In the genomic region with DNA sequence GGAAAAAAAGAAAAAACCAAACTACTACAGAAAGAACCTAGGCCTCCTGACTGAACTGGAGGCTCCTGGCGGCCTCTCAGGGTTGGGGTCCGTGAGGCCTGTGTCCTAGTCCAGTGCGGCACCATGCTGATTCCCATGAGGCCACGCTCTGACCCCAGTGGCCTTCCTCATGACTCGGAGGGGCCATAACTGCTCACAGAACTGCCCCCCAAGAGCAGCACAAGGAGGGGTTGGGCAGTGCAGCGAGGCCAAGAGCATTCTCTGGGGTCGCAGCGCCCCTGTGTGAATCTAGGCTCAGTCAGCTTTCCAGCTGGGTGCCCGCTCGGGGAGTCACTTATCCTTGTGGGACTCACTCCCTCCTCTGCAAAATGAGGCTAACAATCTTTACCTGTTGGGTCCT, we compare ENCODE assay signal across 20 cellular contexts.
DNase-seq lines count a peak whose midpoint lies in the region; ATAC-seq, FAIRE-seq and TF ChIP-seq lines count a peak whose summit lies in the region.
"Had no signal": no experiment of that assay in that cellular context is flagged by ENCODE, and none has a peak within 500 bp of the region (broad histone marks: within the 10 kb centered on the region; RNA-seq: fewer than 3 reads in every experiment).

No MANE protein-coding gene starts in this region.

- no peaks in the 10 kb centered on the region for H3K9me2 ChIP-seq in hepatocyte (replicated peaks; ENCODE audit: insufficient read depth)

- H3K9me3 Mint-ChIP-seq in activated CD8-positive, alpha-beta T cell treated with anti-CD3 and anti-CD28 coated beads for 36 hours: no peaks in the 10 kb centered on the region
- no peaks in the 10 kb centered on the region for H3K9me3 Mint-ChIP-seq in activated CD8-positive, alpha-beta T cell treated with anti-CD3 and anti-CD28 coated beads, Interleukin-2, amount 10 ng/mL, durations not matched to agents 7 days and 5 days (ENCODE audit: insufficient read depth)
- H3K9me3 Mint-ChIP-seq: activated B cell treated with CpG ODN at 0.5 μM for 24 hours; brain; T-helper 1 cell treated with Interleukin-12 subunit alpha and Interleukin-12 subunit beta and Interleukin-4 antibody, amounts not matched to agents 30 μg/mL and 1 μg/mL, for 36 hours had no signal

- H2BK120ac ChIP-seq in H1 (replicated peaks; ENCODE audit: low read depth, low read length) (no peak overlapping the region), trophoblast cell (ENCODE audit: insufficient read depth, low read length, poor library complexity) (peak overlapping the region; percentile 45)

- H2BK12ac ChIP-seq in H1 (ENCODE audit: low read depth, low read length) (no peak overlapping the region), trophoblast cell (ENCODE audit: low read length) (no peak overlapping the region)

- no peak overlapping the region for H4K5ac ChIP-seq in H1 (ENCODE audit: insufficient read length, low read depth, low read length)

- ATAC-seq in activated CD8-positive, alpha-beta T cell treated with anti-CD3 and anti-CD28 coated beads for 36 hours: no peak
- no peak for ATAC-seq in activated CD8-positive, alpha-beta T cell treated with anti-CD3 and anti-CD28 coated beads, Interleukin-2, amount 10 ng/mL, durations not matched to agents 7 days and 5 days
- no peak for ATAC-seq in T-helper 17 cell
- no peak for ATAC-seq in HG03025 (IDR thresholded peaks at IDR 0.05; ENCODE audit: low FRiP score, unreplicated experiment)
- ATAC-seq: esophagus mucosa, left ventricle myocardium superior had no signal

- H3K4ac ChIP-seq in H1 (replicated peaks; ENCODE audit: insufficient read length, low read depth, low read length): no peak overlapping the region
- no peak overlapping the region for H3K4ac ChIP-seq in trophoblast cell (ENCODE audit: low read depth, low read length)

- no peak overlapping the region for H4K12ac ChIP-seq in trophoblast cell (ENCODE audit: low read depth, low read length)

- H3K4me2 ChIP-seq in H1 (ENCODE audit: insufficient read depth in 1 of 2, low read depth in 2 of 2, low read length in 2 of 2) (no peak overlapping the region), trophoblast cell (ENCODE audit: low read length) (no peak overlapping the region), hepatocyte (no peak overlapping the region)
- H3K4me2 ChIP-seq: BLaER1 had no signal

- H2AFZ ChIP-seq in H1 (ENCODE audit: low read length) (no peak overlapping the region), trophoblast cell (ENCODE audit: insufficient read depth, low read length, poor library complexity) (no peak overlapping the region), hepatocyte (no peak overlapping the region)

- intact Hi-C loops in activated CD8-positive, alpha-beta T cell treated with anti-CD3 and anti-CD28 coated beads for 36 hours (cut with micrococcal nuclease): no loop called here

- H3K56ac ChIP-seq in H1 (replicated peaks; ENCODE audit: insufficient read length, low read depth, low read length): no peak overlapping the region

- no peak overlapping the region for H2BK20ac ChIP-seq in H1 (ENCODE audit: low read length)

- H2BK5ac ChIP-seq in H1 (ENCODE audit: low read depth, low read length) (no peak overlapping the region), trophoblast cell (ENCODE audit: low read depth, low read length, poor library complexity) (peak overlapping the region; percentile 4)

- peaks cover 9% of the 10 kb centered on the region; the same call in 1 of the 2 replicates for H3K23me2 ChIP-seq in H1 (ENCODE audit: low read depth, low read length)

- CTCF ChIA-PET in activated CD8-positive, alpha-beta T cell treated with anti-CD3 and anti-CD28 coated beads for 36 hours (lab: Charles Lee): no interaction called here
- CTCF ChIA-PET in activated CD8-positive, alpha-beta T cell treated with anti-CD3 and anti-CD28 coated beads, Interleukin-2, amount 10 ng/mL, durations not matched to agents 7 days and 5 days (lab: Charles Lee): no interaction called here
- CTCF ChIA-PET in H1 (lab: Charles Lee; ENCODE audit: partially characterized antibody): interaction anchor here (2.0 kb wide), 1 partner anchor 20 kb away, joined by 6 read pairs; no protein-coding TSS in a partner anchor

- peak overlapping the region; percentile 76 for H3K27ac Mint-ChIP-seq in activated CD8-positive, alpha-beta T cell treated with anti-CD3 and anti-CD28 coated beads for 36 hours
- no peak overlapping the region for H3K27ac Mint-ChIP-seq in activated CD8-positive, alpha-beta T cell treated with anti-CD3 and anti-CD28 coated beads, Interleukin-2, amount 10 ng/mL, durations not matched to agents 7 days and 5 days
- H3K27ac Mint-ChIP-seq in T-helper 17 cell: peak overlapping the region; percentile 34

- H3K27ac ChIP-seq in H1 (ENCODE audit: low read depth, low read length) (no peak overlapping the region), trophoblast cell (ENCODE audit: low read depth, low read length) (peak overlapping the region; percentile 42), hepatocyte (no peak overlapping the region)
- H3K27ac ChIP-seq: BLaER1, prostate gland, testis had no signal

- H3K27me3 ChIP-seq in H1 (replicated peaks in 1 of 4; ENCODE audit: control insufficient read depth in 3 of 4, extremely low read depth in 1 of 4, insufficient read depth in 3 of 4, low read length in 3 of 4): no peaks in the 10 kb centered on the region
- no peaks in the 10 kb centered on the region for H3K27me3 ChIP-seq in trophoblast cell (ENCODE audit: insufficient read depth, low read length)
- H3K27me3 ChIP-seq in hepatocyte: no peaks in the 10 kb centered on the region
- H3K27me3 ChIP-seq: BLaER1, testis had no signal

- H2BK15ac ChIP-seq in H1 (ENCODE audit: low read length): no peak overlapping the region

- H3K4me3 ChIP-seq in H1 (ENCODE audit: extremely low read depth in 1 of 4, insufficient read depth in 2 of 4, low read depth in 3 of 4, low read length in 4 of 4) (no peak overlapping the region), trophoblast cell (ENCODE audit: low read depth, low read length) (no peak overlapping the region), hepatocyte (no peak overlapping the region)
- H3K4me3 ChIP-seq: BLaER1, prostate gland, testis had no signal

- no peak for TF ChIP-seq POLR2A in H1 (IDR thresholded peaks at IDR 0.05; ENCODE audit: control extremely low read depth in 1 of 2, low read depth in 2 of 2, low read length in 2 of 2)

- no peaks in the 10 kb centered on the region for H3K9me3 ChIP-seq in T-helper 17 cell (ENCODE audit: control insufficient read depth, low read length, poor library complexity, severe bottlenecking)
- no peaks in the 10 kb centered on the region for H3K9me3 ChIP-seq in H1 (ENCODE audit: insufficient read depth in 2 of 2, low read depth in 1 of 2, low read length in 1 of 2)
- H3K9me3 ChIP-seq in trophoblast cell (ENCODE audit: insufficient read depth, low read depth, low read length): peaks cover 2% of the 10 kb centered on the region
- H3K9me3 ChIP-seq in hepatocyte (ENCODE audit: low read depth): no peaks in the 10 kb centered on the region
- H3K9me3 ChIP-seq: BLaER1, prostate gland, testis had no signal

- H3K23ac ChIP-seq in H1 (ENCODE audit: insufficient read length) (no peak overlapping the region), trophoblast cell (ENCODE audit: low read length) (no peak overlapping the region)

- no peak overlapping the region for H3K4me3 Mint-ChIP-seq in activated CD8-positive, alpha-beta T cell treated with anti-CD3 and anti-CD28 coated beads for 36 hours
- H3K4me3 Mint-ChIP-seq in activated CD8-positive, alpha-beta T cell treated with anti-CD3 and anti-CD28 coated beads, Interleukin-2, amount 10 ng/mL, durations not matched to agents 7 days and 5 days: no peak overlapping the region
- peak overlapping the region; percentile 15 for H3K4me3 Mint-ChIP-seq in T-helper 17 cell
- H3K4me3 Mint-ChIP-seq: activated B cell treated with CpG ODN at 0.5 μM for 24 hours; brain; T-helper 1 cell treated with Interleukin-12 subunit alpha and Interleukin-12 subunit beta and Interleukin-4 antibody, amounts not matched to agents 30 μg/mL and 1 μg/mL, for 36 hours had no signal

- H4K91ac ChIP-seq in H1 (replicated peaks; ENCODE audit: insufficient read length, low read length): no peak overlapping the region
- H4K91ac ChIP-seq in trophoblast cell (ENCODE audit: low read depth, low read length): peak overlapping the region; percentile 37

- no peak overlapping the region for H3K9ac ChIP-seq in H1 (replicated peaks in 1 of 4; ENCODE audit: extremely low read depth in 1 of 4, low read depth in 3 of 4, low read length in 3 of 4)
- no peak overlapping the region for H3K9ac ChIP-seq in trophoblast cell (ENCODE audit: low read length)
- H3K9ac ChIP-seq: BLaER1 had no signal

- no peak overlapping the region for H2AK5ac ChIP-seq in H1 (ENCODE audit: low read depth, low read length)
- no peak overlapping the region for H2AK5ac ChIP-seq in trophoblast cell (ENCODE audit: low read length)

- H4K20me1 ChIP-seq in H1 (replicated peaks in 1 of 2; ENCODE audit: control insufficient read depth in 1 of 2, insufficient read depth in 2 of 2, low read length in 2 of 2): peaks cover 0 to 2% of the 10 kb centered on the region in 2 experiments
- H4K20me1 ChIP-seq in hepatocyte (ENCODE audit: insufficient read depth, poor library complexity, severe bottlenecking): no peaks in the 10 kb centered on the region
- H4K20me1 ChIP-seq: BLaER1 had no signal

- TF ChIP-seq EP300 in H1 (IDR thresholded peaks at IDR 0.05; ENCODE audit: borderline replicate concordance in 1 of 2, low read depth in 2 of 2, low read length in 2 of 2): no peak

- no peak for TF ChIP-seq RAD21 in H1 (IDR thresholded peaks at IDR 0.05 in 1 of 2, conservative IDR thresholded peaks at IDR 0.05 in 1 of 2; ENCODE audit: low read depth in 2 of 2, low read length in 2 of 2)

- H3K14ac ChIP-seq in H1 (ENCODE audit: insufficient read length): no peak overlapping the region
- peak overlapping the region; percentile 10 for H3K14ac ChIP-seq in trophoblast cell (ENCODE audit: low read length)

- peaks cover 39% of the 10 kb centered on the region for H3K36me3 Mint-ChIP-seq in activated CD8-positive, alpha-beta T cell treated with anti-CD3 and anti-CD28 coated beads for 36 hours (ENCODE audit: low read depth)
- peaks cover 55% of the 10 kb centered on the region for H3K36me3 Mint-ChIP-seq in activated CD8-positive, alpha-beta T cell treated with anti-CD3 and anti-CD28 coated beads, Interleukin-2, amount 10 ng/mL, durations not matched to agents 7 days and 5 days (ENCODE audit: low read depth)
- peaks cover 7% of the 10 kb centered on the region for H3K36me3 Mint-ChIP-seq in T-helper 17 cell (ENCODE audit: low read depth)

- no peak for FAIRE-seq in H1 (lab: Jason Lieb, UNC)

- H3K36me3 ChIP-seq in H1 (ENCODE audit: control insufficient read depth in 2 of 4, insufficient read depth in 4 of 4, low read length in 3 of 4) (peaks cover 0 to 2% (median 0%) of the 10 kb centered on the region in 4 experiments; a peak in 1 of 8 replicates), trophoblast cell (ENCODE audit: control insufficient read depth in 1 of 2, insufficient read depth in 2 of 2, low read length in 2 of 2) (peaks cover 22 to 27% of the 10 kb centered on the region in 2 experiments), hepatocyte (replicated peaks; ENCODE audit: insufficient read depth, low read depth) (no peaks in the 10 kb centered on the region)
- H3K36me3 ChIP-seq: prostate gland had no signal

- H3K4me1 Mint-ChIP-seq in activated CD8-positive, alpha-beta T cell treated with anti-CD3 and anti-CD28 coated beads for 36 hours (ENCODE audit: low read depth): peaks cover 9% of the 10 kb centered on the region
- peaks cover 7% of the 10 kb centered on the region for H3K4me1 Mint-ChIP-seq in activated CD8-positive, alpha-beta T cell treated with anti-CD3 and anti-CD28 coated beads, Interleukin-2, amount 10 ng/mL, durations not matched to agents 7 days and 5 days (ENCODE audit: low read depth)
- H3K4me1 Mint-ChIP-seq in T-helper 17 cell: peaks cover 13% of the 10 kb centered on the region
- H3K4me1 Mint-ChIP-seq: activated B cell treated with CpG ODN at 0.5 μM for 24 hours, brain had no signal

- H4K8ac ChIP-seq in H1 (ENCODE audit: extremely low read depth, insufficient read depth, low read length): peak overlapping the region; percentile 91
- peak overlapping the region; percentile 2 for H4K8ac ChIP-seq in trophoblast cell (ENCODE audit: low read depth, low read length)

- no peak for DNase-seq in activated CD8-positive, alpha-beta T cell treated with anti-CD3 and anti-CD28 coated beads for 36 hours
- DNase-seq in activated CD8-positive, alpha-beta T cell treated with anti-CD3 and anti-CD28 coated beads, Interleukin-2, amount 10 ng/mL, durations not matched to agents 7 days and 5 days: no peak
- DNase-seq in T-helper 17 cell (no peak), H1 (ENCODE audit: low read depth in 1 of 2, low spot score in 2 of 2) (no peak), trophoblast cell (no peak), hepatocyte (ENCODE audit: low spot score) (no peak), cortex of kidney (lab: John Stamatoyannopoulos, UW) (no peak)
- DNase-seq: activated B cell treated with CpG ODN at 0.5 μM for 24 hours; DMS79; left ventricle myocardium superior; NCI-H1105 treated with DMSO at 0.1 percent for 48 hours; NCI-H526 treated with DMSO at 0.1 percent for 48 hours; stimulated activated CD8-positive, alpha-beta memory T cell treated with anti-CD3 and anti-CD28 coated beads, Interleukin-4, amount 100 ng/mL, for 48 hours; testis had no signal

- H3K79me2 ChIP-seq in H1 (ENCODE audit: control insufficient read depth in 1 of 2, insufficient read depth in 2 of 2, low read length in 2 of 2) (no peaks in the 10 kb centered on the region), trophoblast cell (ENCODE audit: control insufficient read depth, insufficient read depth, low read length, poor library complexity) (no peaks in the 10 kb centered on the region), hepatocyte (no peaks in the 10 kb centered on the region)

- no peak for TF ChIP-seq CTCF in activated CD8-positive, alpha-beta T cell treated with anti-CD3 and anti-CD28 coated beads for 36 hours (IDR thresholded peaks at IDR 0.05)
- TF ChIP-seq CTCF in H1 (IDR thresholded peaks at IDR 0.05; ENCODE audit: control extremely low read depth in 1 of 3, insufficient read depth in 1 of 3, low read depth in 1 of 3, low read length in 3 of 3) (no peak), hepatocyte (IDR thresholded peaks at IDR 0.05; ENCODE audit: poor library complexity) (no peak)

- H3K18ac ChIP-seq in H1 (ENCODE audit: extremely low read depth, low read length) (no peak overlapping the region; the same call in 1 of the 2 replicates), trophoblast cell (ENCODE audit: low read length) (no peak overlapping the region)

- WGBS in H1 (ENCODE audit: extremely low coverage in 1 of 2, insufficient coverage in 1 of 2, insufficient read length in 1 of 2, insufficient replicate concordance in 2 of 2, low coverage in 1 of 2, low lambda C conversion rate in 2 of 2, missing lambda C conversion rate in 1 of 2), 2 experiments: 94% methylated on average over 10 of the region's 10 CpGs; no CpG with 5 or more reads in 1 of the 2 experiments
- no CpG with 5 or more reads among the region's 10 CpGs for WGBS in trophoblast cell (ENCODE audit: extremely low coverage, insufficient coverage, insufficient read length)
- 98% methylated on average over 10 of the region's 10 CpGs for WGBS in hepatocyte (ENCODE audit: low lambda C conversion rate, missing lambda C conversion rate)

- no peaks in the 10 kb centered on the region for H3K79me1 ChIP-seq in H1 (ENCODE audit: low read depth, low read length)
- H3K79me1 ChIP-seq in trophoblast cell (ENCODE audit: low read length): peaks cover 6% of the 10 kb centered on the region

- no peaks in the 10 kb centered on the region for H3K27me3 Mint-ChIP-seq in activated CD8-positive, alpha-beta T cell treated with anti-CD3 and anti-CD28 coated beads for 36 hours
- H3K27me3 Mint-ChIP-seq in activated CD8-positive, alpha-beta T cell treated with anti-CD3 and anti-CD28 coated beads, Interleukin-2, amount 10 ng/mL, durations not matched to agents 7 days and 5 days (ENCODE audit: low read depth): no peaks in the 10 kb centered on the region
- H3K27me3 Mint-ChIP-seq in T-helper 17 cell: no peaks in the 10 kb centered on the region
- H3K27me3 Mint-ChIP-seq: activated B cell treated with CpG ODN at 0.5 μM for 24 hours, brain had no signal

- H3K4me1 ChIP-seq in H1 (replicated peaks in 1 of 4; ENCODE audit: control insufficient read depth in 3 of 4, insufficient read depth in 4 of 4, low read length in 3 of 4) (no peaks in the 10 kb centered on the region), trophoblast cell (ENCODE audit: control insufficient read depth in 1 of 2, insufficient read depth in 2 of 2, low read length in 2 of 2) (peaks cover 11 to 16% of the 10 kb centered on the region in 2 experiments), hepatocyte (ENCODE audit: insufficient read depth) (no peaks in the 10 kb centered on the region)
- H3K4me1 ChIP-seq: BLaER1, prostate gland, testis had no signal

- POLR2A ChIA-PET in activated CD8-positive, alpha-beta T cell treated with anti-CD3 and anti-CD28 coated beads for 36 hours (lab: Charles Lee): no interaction called here
- POLR2A ChIA-PET in activated CD8-positive, alpha-beta T cell treated with anti-CD3 and anti-CD28 coated beads, Interleukin-2, amount 10 ng/mL, durations not matched to agents 7 days and 5 days (lab: Charles Lee): no interaction called here
- POLR2A ChIA-PET in H1 (lab: Charles Lee; ENCODE audit: partially characterized antibody): interaction anchor here (1.1 to 1.7 kb wide), 2 partner anchors 11 to 13 kb away, joined by 3 read pairs; no protein-coding TSS in a partner anchor
